In the genomic region with DNA sequence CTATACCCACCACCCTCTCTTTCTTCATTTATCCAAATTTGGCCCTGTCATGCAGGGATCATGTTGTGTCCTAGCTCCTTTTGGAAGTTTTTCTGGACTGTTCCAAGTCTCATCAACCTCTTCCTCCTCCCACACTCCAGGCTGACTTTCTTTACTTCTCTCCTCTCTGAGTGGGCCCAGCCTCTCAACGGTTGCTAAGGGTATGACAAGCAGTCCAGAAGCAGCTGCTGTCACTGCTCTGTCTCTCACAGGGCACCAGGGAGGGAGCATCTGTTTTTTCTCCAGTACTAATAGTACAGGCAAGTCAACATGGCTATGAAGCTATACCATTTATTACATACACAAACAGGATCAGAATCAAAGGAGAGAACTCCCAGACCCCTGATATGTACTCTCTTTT, we compare ENCODE assay signal across 1 cellular context.
TF ChIP-seq lines count a peak whose summit lies in the region.

No MANE protein-coding gene starts in this region.

TF ChIP-seq in GM23338, 12 proteins besides CTCF, POLR2A, EP300 and RAD21 (continued from another document):
- TF ChIP-seq, protein P1, sequence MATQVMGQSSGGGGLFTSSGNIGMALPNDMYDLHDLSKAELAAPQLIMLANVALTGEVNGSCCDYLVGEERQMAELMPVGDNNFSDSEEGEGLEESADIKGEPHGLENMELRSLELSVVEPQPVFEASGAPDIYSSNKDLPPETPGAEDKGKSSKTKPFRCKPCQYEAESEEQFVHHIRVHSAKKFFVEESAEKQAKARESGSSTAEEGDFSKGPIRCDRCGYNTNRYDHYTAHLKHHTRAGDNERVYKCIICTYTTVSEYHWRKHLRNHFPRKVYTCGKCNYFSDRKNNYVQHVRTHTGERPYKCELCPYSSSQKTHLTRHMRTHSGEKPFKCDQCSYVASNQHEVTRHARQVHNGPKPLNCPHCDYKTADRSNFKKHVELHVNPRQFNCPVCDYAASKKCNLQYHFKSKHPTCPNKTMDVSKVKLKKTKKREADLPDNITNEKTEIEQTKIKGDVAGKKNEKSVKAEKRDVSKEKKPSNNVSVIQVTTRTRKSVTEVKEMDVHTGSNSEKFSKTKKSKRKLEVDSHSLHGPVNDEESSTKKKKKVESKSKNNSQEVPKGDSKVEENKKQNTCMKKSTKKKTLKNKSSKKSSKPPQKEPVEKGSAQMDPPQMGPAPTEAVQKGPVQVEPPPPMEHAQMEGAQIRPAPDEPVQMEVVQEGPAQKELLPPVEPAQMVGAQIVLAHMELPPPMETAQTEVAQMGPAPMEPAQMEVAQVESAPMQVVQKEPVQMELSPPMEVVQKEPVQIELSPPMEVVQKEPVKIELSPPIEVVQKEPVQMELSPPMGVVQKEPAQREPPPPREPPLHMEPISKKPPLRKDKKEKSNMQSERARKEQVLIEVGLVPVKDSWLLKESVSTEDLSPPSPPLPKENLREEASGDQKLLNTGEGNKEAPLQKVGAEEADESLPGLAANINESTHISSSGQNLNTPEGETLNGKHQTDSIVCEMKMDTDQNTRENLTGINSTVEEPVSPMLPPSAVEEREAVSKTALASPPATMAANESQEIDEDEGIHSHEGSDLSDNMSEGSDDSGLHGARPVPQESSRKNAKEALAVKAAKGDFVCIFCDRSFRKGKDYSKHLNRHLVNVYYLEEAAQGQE (IDR thresholded peaks at IDR 0.05; ENCODE audit: unreplicated experiment): no peak
- TF ChIP-seq ZNF331 (CRISPR knock-in tag; IDR thresholded peaks at IDR 0.05; ENCODE audit: low read depth) (no peak), CREB1 (CRISPR knock-in tag; IDR thresholded peaks at IDR 0.05; ENCODE audit: low read depth) (no peak), ZNF114 (CRISPR knock-in tag; IDR thresholded peaks at IDR 0.05) (no peak), EZH2phosphoT487 (IDR thresholded peaks at IDR 0.05; ENCODE audit: unreplicated experiment) (no peak), STAT1 (IDR thresholded peaks at IDR 0.05; ENCODE audit: unreplicated experiment) (no peak), POLR2AphosphoS5 (IDR thresholded peaks at IDR 0.05; ENCODE audit: low read depth) (no peak)
- TF ChIP-seq, protein P2, sequence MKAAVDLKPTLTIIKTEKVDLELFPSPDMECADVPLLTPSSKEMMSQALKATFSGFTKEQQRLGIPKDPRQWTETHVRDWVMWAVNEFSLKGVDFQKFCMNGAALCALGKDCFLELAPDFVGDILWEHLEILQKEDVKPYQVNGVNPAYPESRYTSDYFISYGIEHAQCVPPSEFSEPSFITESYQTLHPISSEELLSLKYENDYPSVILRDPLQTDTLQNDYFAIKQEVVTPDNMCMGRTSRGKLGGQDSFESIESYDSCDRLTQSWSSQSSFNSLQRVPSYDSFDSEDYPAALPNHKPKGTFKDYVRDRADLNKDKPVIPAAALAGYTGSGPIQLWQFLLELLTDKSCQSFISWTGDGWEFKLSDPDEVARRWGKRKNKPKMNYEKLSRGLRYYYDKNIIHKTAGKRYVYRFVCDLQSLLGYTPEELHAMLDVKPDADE (IDR thresholded peaks at IDR 0.05): no peak
- TF ChIP-seq, protein P3, sequence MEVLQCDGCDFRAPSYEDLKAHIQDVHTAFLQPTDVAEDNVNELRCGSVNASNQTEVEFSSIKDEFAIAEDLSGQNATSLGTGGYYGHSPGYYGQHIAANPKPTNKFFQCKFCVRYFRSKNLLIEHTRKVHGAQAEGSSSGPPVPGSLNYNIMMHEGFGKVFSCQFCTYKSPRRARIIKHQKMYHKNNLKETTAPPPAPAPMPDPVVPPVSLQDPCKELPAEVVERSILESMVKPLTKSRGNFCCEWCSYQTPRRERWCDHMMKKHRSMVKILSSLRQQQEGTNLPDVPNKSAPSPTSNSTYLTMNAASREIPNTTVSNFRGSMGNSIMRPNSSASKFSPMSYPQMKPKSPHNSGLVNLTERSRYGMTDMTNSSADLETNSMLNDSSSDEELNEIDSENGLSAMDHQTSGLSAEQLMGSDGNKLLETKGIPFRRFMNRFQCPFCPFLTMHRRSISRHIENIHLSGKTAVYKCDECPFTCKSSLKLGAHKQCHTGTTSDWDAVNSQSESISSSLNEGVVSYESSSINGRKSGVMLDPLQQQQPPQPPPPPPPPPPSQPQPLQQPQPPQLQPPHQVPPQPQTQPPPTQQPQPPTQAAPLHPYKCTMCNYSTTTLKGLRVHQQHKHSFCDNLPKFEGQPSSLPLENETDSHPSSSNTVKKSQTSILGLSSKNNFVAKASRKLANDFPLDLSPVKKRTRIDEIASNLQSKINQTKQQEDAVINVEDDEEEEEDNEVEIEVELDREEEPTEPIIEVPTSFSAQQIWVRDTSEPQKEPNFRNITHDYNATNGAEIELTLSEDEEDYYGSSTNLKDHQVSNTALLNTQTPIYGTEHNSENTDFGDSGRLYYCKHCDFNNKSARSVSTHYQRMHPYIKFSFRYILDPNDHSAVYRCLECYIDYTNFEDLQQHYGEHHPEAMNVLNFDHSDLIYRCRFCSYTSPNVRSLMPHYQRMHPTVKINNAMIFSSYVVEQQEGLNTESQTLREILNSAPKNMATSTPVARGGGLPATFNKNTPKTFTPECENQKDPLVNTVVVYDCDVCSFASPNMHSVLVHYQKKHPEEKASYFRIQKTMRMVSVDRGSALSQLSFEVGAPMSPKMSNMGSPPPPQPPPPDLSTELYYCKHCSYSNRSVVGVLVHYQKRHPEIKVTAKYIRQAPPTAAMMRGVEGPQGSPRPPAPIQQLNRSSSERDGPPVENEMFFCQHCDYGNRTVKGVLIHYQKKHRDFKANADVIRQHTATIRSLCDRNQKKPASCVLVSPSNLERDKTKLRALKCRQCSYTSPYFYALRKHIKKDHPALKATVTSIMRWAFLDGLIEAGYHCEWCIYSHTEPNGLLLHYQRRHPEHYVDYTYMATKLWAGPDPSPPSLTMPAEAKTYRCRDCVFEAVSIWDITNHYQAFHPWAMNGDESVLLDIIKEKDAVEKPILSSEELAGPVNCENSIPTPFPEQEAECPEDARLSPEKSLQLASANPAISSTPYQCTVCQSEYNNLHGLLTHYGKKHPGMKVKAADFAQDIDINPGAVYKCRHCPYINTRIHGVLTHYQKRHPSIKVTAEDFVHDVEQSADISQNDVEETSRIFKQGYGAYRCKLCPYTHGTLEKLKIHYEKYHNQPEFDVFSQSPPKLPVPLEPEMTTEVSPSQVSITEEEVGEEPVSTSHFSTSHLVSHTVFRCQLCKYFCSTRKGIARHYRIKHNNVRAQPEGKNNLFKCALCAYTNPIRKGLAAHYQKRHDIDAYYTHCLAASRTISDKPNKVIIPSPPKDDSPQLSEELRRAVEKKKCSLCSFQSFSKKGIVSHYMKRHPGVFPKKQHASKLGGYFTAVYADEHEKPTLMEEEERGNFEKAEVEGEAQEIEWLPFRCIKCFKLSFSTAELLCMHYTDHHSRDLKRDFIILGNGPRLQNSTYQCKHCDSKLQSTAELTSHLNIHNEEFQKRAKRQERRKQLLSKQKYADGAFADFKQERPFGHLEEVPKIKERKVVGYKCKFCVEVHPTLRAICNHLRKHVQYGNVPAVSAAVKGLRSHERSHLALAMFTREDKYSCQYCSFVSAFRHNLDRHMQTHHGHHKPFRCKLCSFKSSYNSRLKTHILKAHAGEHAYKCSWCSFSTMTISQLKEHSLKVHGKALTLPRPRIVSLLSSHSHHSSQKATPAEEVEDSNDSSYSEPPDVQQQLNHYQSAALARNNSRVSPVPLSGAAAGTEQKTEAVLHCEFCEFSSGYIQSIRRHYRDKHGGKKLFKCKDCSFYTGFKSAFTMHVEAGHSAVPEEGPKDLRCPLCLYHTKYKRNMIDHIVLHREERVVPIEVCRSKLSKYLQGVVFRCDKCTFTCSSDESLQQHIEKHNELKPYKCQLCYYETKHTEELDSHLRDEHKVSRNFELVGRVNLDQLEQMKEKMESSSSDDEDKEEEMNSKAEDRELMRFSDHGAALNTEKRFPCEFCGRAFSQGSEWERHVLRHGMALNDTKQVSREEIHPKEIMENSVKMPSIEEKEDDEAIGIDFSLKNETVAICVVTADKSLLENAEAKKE (CRISPR knock-in tag; IDR thresholded peaks at IDR 0.05): no peak
